Comparison of ENCODE assay signal across 8 cellular contexts in genomic region chr3:28348286-28348636, GRCh38. TPM values are rescaled to one million over a fixed set of nuclear protein-coding genes. Genes with fewer than 3 reads are reported as not detected.
DNase-seq lines count a peak whose midpoint lies in the region; ATAC-seq and TF ChIP-seq lines count a peak whose summit lies in the region.

No MANE protein-coding gene starts in this region.

- peaks cover 4% of the 10 kb centered on the region for H3K9me3 Mint-ChIP-seq in activated T-cell treated with anti-CD3 and anti-CD28 coated beads, Interleukin-2, amount 50 U/mL, for 4 hours
- H3K9me3 Mint-ChIP-seq in neural crest cell: peaks cover 2% of the 10 kb centered on the region

- peak overlapping the region; percentile 99 for H3K27ac Mint-ChIP-seq in neural crest cell (ENCODE audit: unreplicated experiment)

- peak; percentile 79 for ATAC-seq in activated T-cell treated with anti-CD3 and anti-CD28 coated beads, Interleukin-2, amount 50 U/mL, for 4 hours
- ATAC-seq in esophagus mucosa: peak; percentile 90

- no peaks in the 10 kb centered on the region for H3K36me3 ChIP-seq in Peyer's patch

- peak overlapping the region; percentile 97 for H3K4me3 Mint-ChIP-seq in activated T-cell treated with anti-CD3 and anti-CD28 coated beads, Interleukin-2, amount 50 U/mL, for 4 hours
- H3K4me3 Mint-ChIP-seq in neural crest cell: peak overlapping the region; percentile 97

- peak overlapping the region; percentile 93 to 96 (median 95) for H3K27ac ChIP-seq in Peyer's patch

- no peak for TF ChIP-seq POLR2A in Peyer's patch (IDR thresholded peaks at IDR 0.05)

- TF ChIP-seq CTCF in Peyer's patch (IDR thresholded peaks at IDR 0.05) (no peak), neural crest cell (conservative IDR thresholded peaks at IDR 0.05) (no peak)

- H3K27me3 ChIP-seq in Peyer's patch: no peaks in the 10 kb centered on the region

- no peaks in the 10 kb centered on the region for H3K9me3 ChIP-seq in Peyer's patch

- peaks cover 54% of the 10 kb centered on the region for H3K4me1 Mint-ChIP-seq in activated T-cell treated with anti-CD3 and anti-CD28 coated beads, Interleukin-2, amount 50 U/mL, for 4 hours (ENCODE audit: low read depth)
- peaks cover 47% of the 10 kb centered on the region for H3K4me1 Mint-ChIP-seq in neural crest cell

- no peak for DNase-seq in activated T-cell treated with anti-CD3 and anti-CD28 coated beads, Interleukin-2, amount 50 U/mL, for 4 hours
- DNase-seq in activated T-cell treated with anti-CD3 and anti-CD28 coated beads, Interleukin-2, amount 50 U/mL, for 1 hour: no peak
- no peak for DNase-seq in Peyer's patch
- DNase-seq in neural crest cell (ENCODE audit: low read depth, low spot score): peak; percentile 73
- DNase-seq in effector CD8-positive, alpha-beta T cell (lab: John Stamatoyannopoulos, UW): no peak
- no peak for DNase-seq in Kasumi-1 (lab: John Stamatoyannopoulos, UW)
- DNase-seq in D341Med (ENCODE audit: low spot score): no peak

- H3K36me3 Mint-ChIP-seq in activated T-cell treated with anti-CD3 and anti-CD28 coated beads, Interleukin-2, amount 50 U/mL, for 4 hours (ENCODE audit: insufficient read depth): peaks cover 10% of the 10 kb centered on the region
- peaks cover 13% of the 10 kb centered on the region for H3K36me3 Mint-ChIP-seq in neural crest cell (ENCODE audit: low read depth)

- peak overlapping the region; percentile 71 to 90 (median 78) for H3K4me3 ChIP-seq in Peyer's patch

- H3K4me1 ChIP-seq in Peyer's patch: peaks cover 0 to 31% (median 0%) of the 10 kb centered on the region in 4 donors

- no peaks in the 10 kb centered on the region for H3K27me3 Mint-ChIP-seq in activated T-cell treated with anti-CD3 and anti-CD28 coated beads, Interleukin-2, amount 50 U/mL, for 4 hours (ENCODE audit: low read depth)
- H3K27me3 Mint-ChIP-seq in neural crest cell (ENCODE audit: low read depth): no peaks in the 10 kb centered on the region

RNA-seq across cellular contexts. Expression of gene ZCWPW2, which starts 0.3 kb away (rescaled TPM):
- total RNA-seq in activated T-cell treated with anti-CD3 and anti-CD28 coated beads, Interleukin-2, amount 50 U/mL, for 4 hours: not detected
- total RNA-seq in Peyer's patch: not detected
- 0.40 TPM for total RNA-seq in esophagus mucosa
- 0.30 TPM in 1 of 2 replicates, not detected in the other for total RNA-seq in neural crest cell

RNA-seq across cellular contexts. Expression of gene AZI2, which starts 0.4 kb away (rescaled TPM):
- 10 to 100 TPM; 18.7 to 26.2 (median 24.6) TPM for total RNA-seq in activated T-cell treated with anti-CD3 and anti-CD28 coated beads, Interleukin-2, amount 50 U/mL, for 4 hours
- total RNA-seq in Peyer's patch: 100 to 1,000 TPM in 1 of 4 donors, 10 to 100 TPM in 3; 37.8 to 139 (median 49.4) TPM
- 46.4 TPM for total RNA-seq in esophagus mucosa
- 61.0 and 65.4 TPM in 2 replicates for total RNA-seq in neural crest cell
